In the genomic region with DNA sequence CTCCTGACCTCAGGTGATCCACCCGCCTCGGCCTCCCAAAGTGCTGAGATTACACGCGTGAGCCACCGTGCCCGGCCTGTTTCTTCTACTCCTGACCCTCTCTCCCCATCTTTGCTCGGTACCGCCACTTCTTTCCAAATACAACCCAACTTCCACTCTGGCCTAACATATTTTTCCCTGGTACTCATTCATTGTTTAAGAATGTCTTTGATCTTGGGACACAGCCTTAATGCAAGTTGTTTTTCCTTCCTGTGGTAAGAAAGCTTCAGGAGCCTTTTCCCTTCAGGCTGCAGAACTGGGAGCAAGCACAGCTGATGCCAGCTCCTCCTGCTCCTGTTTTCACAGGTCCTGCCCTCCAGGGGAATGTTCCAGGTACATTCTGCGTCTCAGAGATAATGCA, we compare ENCODE assay signal across 20 cellular contexts. TPM values are rescaled to one million over a fixed set of nuclear protein-coding genes. Genes with fewer than 3 reads are reported as not detected.
DNase-seq lines count a peak whose midpoint lies in the region; ATAC-seq, FAIRE-seq and TF ChIP-seq lines count a peak whose summit lies in the region.
"Had no signal": no experiment of that assay in that cellular context is flagged by ENCODE, and none has a peak within 500 bp of the region (broad histone marks: within the 10 kb centered on the region; RNA-seq: fewer than 3 reads in every experiment).

No MANE protein-coding gene starts in this region.

- TF ChIP-seq CTCF in SK-N-SH (IDR thresholded peaks at IDR 0.05) (no peak), breast epithelium (IDR thresholded peaks at IDR 0.05) (no peak), prostate gland (IDR thresholded peaks at IDR 0.05) (no peak)

- no peak overlapping the region for H3K4me2 ChIP-seq in SK-N-SH

- no peak overlapping the region for H2AFZ ChIP-seq in SK-N-SH (ENCODE audit: low read depth)

- H3K4me3 ChIP-seq in SK-N-SH (ENCODE audit: low read depth in 2 of 2, low read length in 1 of 2), result no peak overlapping the region
- H3K4me3 ChIP-seq in breast epithelium, result no peak overlapping the region
- no peak overlapping the region for H3K4me3 ChIP-seq in prostate gland
- H3K4me3 ChIP-seq: gastrocnemius medialis, left ventricle myocardium inferior, pancreas had no signal

- no peak for FAIRE-seq in urothelium cell line (lab: Jason Lieb, UNC)
- FAIRE-seq: pancreas had no signal

- intact Hi-C loops in breast epithelium (cut with DNase I; ENCODE audit: low total_unique reads), result loop anchor here (1.0 kb wide), 1 partner anchor 39 kb away; the partner anchor contains the start of gene CALML5
- intact Hi-C loops in prostate gland (cut with DNase I), result loop anchor here (10.0 kb wide), 1 partner anchor 276 kb away; the partner anchor contains the start of gene GDI2

- POLR2A ChIA-PET in SK-N-SH (lab: Yijun Ruan, JAX), result no interaction called here

- no peaks in the 10 kb centered on the region for H3K79me2 ChIP-seq in SK-N-SH (ENCODE audit: insufficient read depth)

- H3K9me3 ChIP-seq in SK-N-SH (0 out of 2 replicates have a peak, but pooled peaks cover 16% of the 10 kb centered on the region), breast epithelium (no peaks in the 10 kb centered on the region), prostate gland (no peaks in the 10 kb centered on the region)
- H3K9me3 ChIP-seq: gastrocnemius medialis, pancreas had no signal

- H3K4me1 ChIP-seq in SK-N-SH (ENCODE audit: control insufficient read depth in 1 of 2, insufficient read depth in 2 of 2, low read depth in 1 of 2, low read length in 1 of 2), result no peaks in the 10 kb centered on the region
- peaks cover 0 to 14% of the 10 kb centered on the region in 2 donors for H3K4me1 ChIP-seq in breast epithelium
- no peaks in the 10 kb centered on the region for H3K4me1 ChIP-seq in prostate gland (replicated peaks)
- H3K4me1 ChIP-seq: gastrocnemius medialis, pancreas had no signal

- H3K27ac ChIP-seq in SK-N-SH (ENCODE audit: low read depth in 2 of 2, low read length in 1 of 2), result no peak overlapping the region
- H3K27ac ChIP-seq in breast epithelium, result peak overlapping the region; percentile 78 to 81
- H3K27ac ChIP-seq in prostate gland, result no peak overlapping the region
- H3K27ac ChIP-seq: 22Rv1, gastrocnemius medialis, left ventricle myocardium inferior, pancreas had no signal

- no peaks in the 10 kb centered on the region for H3K27me3 ChIP-seq in SK-N-SH (ENCODE audit: insufficient read depth)
- no peaks in the 10 kb centered on the region for H3K27me3 ChIP-seq in breast epithelium
- H3K27me3 ChIP-seq in prostate gland (replicated peaks; ENCODE audit: insufficient read depth), result no peaks in the 10 kb centered on the region
- H3K27me3 ChIP-seq: gastrocnemius medialis, pancreas had no signal

- no peak overlapping the region for H3K9ac ChIP-seq in SK-N-SH

- 0 out of 3 replicates have a peak, but pooled peaks have one; percentile 31 for ATAC-seq in SK-N-SH treated with all-trans-retinoic acid at 6 μM for 48 hours
- no peak for ATAC-seq in HG03175 (IDR thresholded peaks at IDR 0.05; ENCODE audit: unreplicated experiment)
- ATAC-seq: gastrocnemius medialis; pancreas; stimulated activated naive CD8-positive, alpha-beta T cell treated with anti-CD3 and anti-CD28 coated beads, Interleukin-15, amount 100 ng/mL, for 72 hours had no signal

- H3K36me3 ChIP-seq in SK-N-SH (replicated peaks in 1 of 2; ENCODE audit: control insufficient read depth in 1 of 2, insufficient read depth in 2 of 2, low read length in 1 of 2) (no peaks in the 10 kb centered on the region), breast epithelium (no peaks in the 10 kb centered on the region), prostate gland (no peaks in the 10 kb centered on the region)
- H3K36me3 ChIP-seq: gastrocnemius medialis, left ventricle myocardium inferior, pancreas had no signal

- H4K20me1 ChIP-seq in SK-N-SH (ENCODE audit: insufficient read depth), result no peaks in the 10 kb centered on the region

- CTCF ChIA-PET in SK-N-SH (lab: Yijun Ruan, JAX), result interaction anchor here (1.4 kb wide), 1 partner anchor 96 kb away, joined by 3 read pairs; no protein-coding TSS in a partner anchor

- TF ChIP-seq EP300 in SK-N-SH (IDR thresholded peaks at IDR 0.05; ENCODE audit: borderline replicate concordance in 1 of 2, low read depth in 1 of 2, low read length in 1 of 2), result no peak

- H3K9me2 ChIP-seq in SK-N-SH, result no peaks in the 10 kb centered on the region

- TF ChIP-seq RAD21 in SK-N-SH (IDR thresholded peaks at IDR 0.05; ENCODE audit: low read length), result no peak

- no peak for DNase-seq in SK-N-SH
- DNase-seq in breast epithelium (ENCODE audit: low spot score in 2 of 2), result peak; percentile 51 to 64
- peak; percentile 95 for DNase-seq in islet precursor cell
- DNase-seq in urothelium cell line (ENCODE audit: low spot score), result peak; percentile 63
- no peak for DNase-seq in NCI-H146 treated with DMSO at 0.1 percent for 48 hours (lab: John Stamatoyannopoulos, UW; ENCODE audit: unreplicated experiment)
- no peak for DNase-seq in prostate gland (ENCODE audit: low spot score)
- DNase-seq: activated B cell treated with CpG ODN at 0.5 μM for 24 hours; activated T-cell treated with anti-CD3 and anti-CD28 coated beads, Interleukin-2, amount 50 U/mL, for 48 hours; gastrocnemius medialis; left ventricle myocardium inferior; MV-4-11; NCI-H510A; SHP77 treated with DMSO at 0.1 percent for 48 hours; stimulated activated CD4-positive, alpha-beta T cell treated with anti-CD3 and anti-CD28 coated beads, Interleukin-4, amount 100 ng/mL, for 24 hours; stimulated activated naive CD8-positive, alpha-beta T cell treated with anti-CD3 and anti-CD28 coated beads, Interleukin-15, amount 100 ng/mL, for 72 hours had no signal

- TF ChIP-seq POLR2A in breast epithelium (IDR thresholded peaks at IDR 0.05) (no peak), prostate gland (IDR thresholded peaks at IDR 0.05) (no peak)

- no peaks in the 10 kb centered on the region for H3F3A ChIP-seq in SK-N-SH (replicated peaks; ENCODE audit: insufficient read depth)

- 90% methylated on average over 9 of the region's 9 CpGs for WGBS in SK-N-SH (ENCODE audit: low lambda C conversion rate)
- 72% methylated on average over 9 of the region's 9 CpGs for WGBS in prostate gland

TF ChIP-seq in SK-N-SH treated with all-trans-retinoic acid at 6 μM for 48 hours, 23 proteins besides CTCF, POLR2A, EP300 and RAD21 (continues in another document):
- TF ChIP-seq ARNTL (CRISPR knock-in tag; IDR thresholded peaks at IDR 0.05; ENCODE audit: borderline replicate concordance, low read depth), result no peak
- TF ChIP-seq ZFP3 (CRISPR knock-in tag; IDR thresholded peaks at IDR 0.05), result no peak
- TF ChIP-seq ZFP30 (CRISPR knock-in tag; IDR thresholded peaks at IDR 0.05), result no peak
- no peak for TF ChIP-seq PATZ1 (CRISPR knock-in tag; IDR thresholded peaks at IDR 0.05; ENCODE audit: borderline replicate concordance)

TF ChIP-seq in SK-N-SH, 30 proteins besides CTCF, POLR2A, EP300 and RAD21 (continues in another document):
- no peak for TF ChIP-seq NRF1 (IDR thresholded peaks at IDR 0.05; ENCODE audit: low read depth, low read length)
- TF ChIP-seq, protein P1, sequence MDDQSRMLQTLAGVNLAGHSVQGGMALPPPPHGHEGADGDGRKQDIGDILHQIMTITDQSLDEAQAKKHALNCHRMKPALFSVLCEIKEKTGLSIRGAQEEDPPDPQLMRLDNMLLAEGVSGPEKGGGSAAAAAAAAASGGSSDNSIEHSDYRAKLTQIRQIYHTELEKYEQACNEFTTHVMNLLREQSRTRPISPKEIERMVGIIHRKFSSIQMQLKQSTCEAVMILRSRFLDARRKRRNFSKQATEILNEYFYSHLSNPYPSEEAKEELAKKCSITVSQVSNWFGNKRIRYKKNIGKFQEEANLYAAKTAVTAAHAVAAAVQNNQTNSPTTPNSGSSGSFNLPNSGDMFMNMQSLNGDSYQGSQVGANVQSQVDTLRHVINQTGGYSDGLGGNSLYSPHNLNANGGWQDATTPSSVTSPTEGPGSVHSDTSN (IDR thresholded peaks at IDR 0.05), result no peak
- TF ChIP-seq REST (IDR thresholded peaks at IDR 0.05; ENCODE audit: low read depth, low read length), result no peak

RNA-seq across cellular contexts. Expression of gene CALML3, which starts 13.7 kb away (rescaled TPM):
- polyA plus RNA-seq in SK-N-SH (2012; rRNA removed), result not detected in 2 replicates
- polyA plus RNA-seq in SK-N-SH (2012; cell fraction: cytosol; rRNA removed), result not detected in 2 replicates
- polyA plus RNA-seq in SK-N-SH (2012; cell fraction: nucleus; rRNA removed), result not detected in 2 replicates
- total RNA-seq in breast epithelium (10 to 100 TPM in 1 of 3 donors, 1 to 10 TPM in 1, not detected in 1; 3.6 to 13.5 TPM), prostate gland (1 to 10 TPM; 1.6 to 8.0 TPM)
- total RNA-seq: activated B cell treated with CpG ODN at 0.5 μM for 24 hours, cardiac septum, gastrocnemius medialis, left ventricle myocardium inferior, pancreas had no signal

RNA-seq across cellular contexts. Expression of gene CALML5, which starts 39.1 kb away (rescaled TPM):
- not detected in 2 replicates for polyA plus RNA-seq in SK-N-SH (2012; rRNA removed)
- polyA plus RNA-seq in SK-N-SH (2012; cell fraction: cytosol; rRNA removed), result not detected in 2 replicates
- not detected in 2 replicates for polyA plus RNA-seq in SK-N-SH (2012; cell fraction: nucleus; rRNA removed)
- 10 to 100 TPM in 2 of 3 donors, not detected in 1; 31.0 to 31.1 TPM for total RNA-seq in breast epithelium
- total RNA-seq in prostate gland, result 10 to 100 TPM in 1 of 2 donors, under 1 TPM in 1; 0.46 to 10.5 TPM
- total RNA-seq: activated B cell treated with CpG ODN at 0.5 μM for 24 hours, cardiac septum, gastrocnemius medialis, left ventricle myocardium inferior, pancreas had no signal
- polyA plus RNA-seq: pancreas had no signal

Comparison
In these comparisons a context has a peak if more than half of its experiments do, and no peak if none do; other contexts are left out.
1. DNase-seq: peak in breast epithelium (2 of 2), islet precursor cell (single experiment) and urothelium cell line (single experiment); none in SK-N-SH (single experiment), NCI-H146 treated with DMSO at 0.1 percent for 48 hours (single experiment) and prostate gland (single experiment).
2. H3K27ac ChIP-seq: peak in breast epithelium (2 of 2); none in SK-N-SH (0 of 2) and prostate gland (0 of 2).